Comparison of ENCODE assay signal across 30 cellular contexts in the genomic region with DNA sequence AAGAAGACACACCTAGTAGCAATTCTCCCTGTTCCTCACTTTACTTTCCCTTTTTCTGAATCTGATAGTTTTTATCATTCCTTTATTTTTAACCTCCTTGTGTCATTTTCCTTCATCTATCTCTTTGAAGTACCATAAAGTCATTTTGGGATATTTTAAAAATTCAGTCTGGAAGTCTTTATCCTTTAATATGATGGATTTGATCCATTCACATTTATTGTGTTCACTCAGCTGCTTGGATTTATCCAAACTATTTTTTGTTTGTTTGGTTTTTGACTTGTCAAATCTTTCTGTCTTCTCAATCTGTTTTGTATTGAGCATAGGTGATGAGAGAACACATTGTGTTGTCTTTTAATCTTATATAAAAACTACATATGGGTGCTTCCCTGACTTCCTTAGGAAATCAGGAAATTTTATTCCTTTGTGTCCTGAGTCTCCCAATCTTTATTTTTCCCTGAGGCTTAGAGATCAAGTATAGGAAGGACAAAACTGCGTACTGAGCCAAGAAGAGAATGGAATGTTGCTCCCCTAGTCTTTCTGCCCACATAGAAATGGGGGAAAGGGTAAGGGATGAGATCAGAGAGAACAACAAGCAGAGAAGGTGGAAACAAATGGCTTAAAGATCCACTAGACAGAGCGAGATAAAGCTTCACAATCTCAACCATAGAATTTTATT.
"Had no signal": no experiment of that assay in that cellular context is flagged by ENCODE, and none has a peak within 500 bp of the region (broad histone marks: within the 10 kb centered on the region; RNA-seq: fewer than 3 reads in every experiment).

No MANE protein-coding gene starts in this region.

- H3K27ac ChIP-seq: adrenal gland, body of pancreas, cardiac muscle cell, VCaP had no signal

- H3K4me3 ChIP-seq: adrenal gland, body of pancreas, cardiac muscle cell had no signal

- DNase-seq: activated B cell treated with CpG ODN at 0.5 μM for 24 hours; activated CD4-positive, alpha-beta memory T cell treated with anti-CD3 and anti-CD28 coated beads for 36 hours; activated CD4-positive, alpha-beta T cell treated with anti-CD3 and anti-CD28 coated beads for 4 hours; activated CD4-positive, alpha-beta T cell treated with anti-CD3 and anti-CD28 coated beads, Interleukin-2, amount 10 ng/mL, durations not matched to agents 24 days and 14 days; activated CD4-positive, alpha-beta T cell treated with anti-CD3 and anti-CD28 coated beads, Interleukin-2, amount 50 U/mL, for 1 hour; activated CD4-positive, alpha-beta T cell treated with anti-CD3 and anti-CD28 coated beads, Interleukin-2, amount 50 U/mL, for 4 hours; activated CD4-positive, CD25-positive, alpha-beta regulatory T cell treated with anti-CD3 and anti-CD28 coated beads, Interleukin-2, amount 50 U/mL, for 72 hours; activated CD8-positive, alpha-beta memory T cell treated with anti-CD3 and anti-CD28 coated beads, Interleukin-2, amount 50 U/mL, for 4 hours; activated CD8-positive, alpha-beta T cell treated with anti-CD3 and anti-CD28 coated beads for 36 hours; activated effector memory CD4-positive, alpha-beta T cell treated with anti-CD3 and anti-CD28 coated beads, Interleukin-2, amount 50 U/mL, for 16 hours; activated gamma-delta T cell treated with Interleukin-2 at 50 U/mL for 16 hours; activated naive CD4-positive, alpha-beta T cell; activated naive CD4-positive, alpha-beta T cell treated with anti-CD3 and anti-CD28 coated beads for 36 hours; activated naive CD4-positive, alpha-beta T cell treated with anti-CD3 and anti-CD28 coated beads, Interleukin-2, amount 50 U/mL, for 16 hours; activated naive CD8-positive, alpha-beta T cell treated with anti-CD3 and anti-CD28 coated beads for 36 hours; activated T-cell treated with anti-CD3 and anti-CD28 coated beads for 4 hours; activated T-cell treated with anti-CD3 and anti-CD28 coated beads, Interleukin-2, amount 50 U/mL, for 1 hour; activated T-cell treated with anti-CD3 and anti-CD28 coated beads, Interleukin-2, amount 50 U/mL, for 4 hours; activated T-cell treated with anti-CD3 and anti-CD28 coated beads, Interleukin-2, amount 50 U/mL, for 72 hours; adrenal gland; amniotic stem cell; aorta; body of pancreas; central memory CD4-positive, alpha-beta T cell; T-helper 2 cell; T-helper 9 cell had no signal

- H3K27me3 ChIP-seq: adrenal gland, body of pancreas, cardiac muscle cell had no signal

- H3K4me1 ChIP-seq: adrenal gland had no signal

- ATAC-seq: activated CD8-positive, alpha-beta T cell treated with anti-CD3 and anti-CD28 coated beads for 36 hours; activated naive CD4-positive, alpha-beta T cell treated with anti-CD3 and anti-CD28 coated beads, Interleukin-2, amount 50 U/mL, for 72 hours; activated T-cell treated with anti-CD3 and anti-CD28 coated beads, Interleukin-2, amount 50 U/mL, for 4 hours; activated T-cell treated with anti-CD3 and anti-CD28 coated beads, Interleukin-2, amount 50 U/mL, for 72 hours; activated T-helper 17 cell treated with anti-CD3 and anti-CD28 coated beads, Interleukin-2, amount 50 U/mL, for 72 hours; body of pancreas had no signal

- H3K36me3 ChIP-seq: adrenal gland, cardiac muscle cell had no signal
